ENCODE assay signal across 8 cellular contexts in genomic region chr4:120923201-120923522, GRCh38. TPM values are rescaled to one million over a fixed set of nuclear protein-coding genes. Genes with fewer than 3 reads are reported as not detected.
A peak's percentile ranks its signal among the peaks of the same experiment; 100 is the strongest.
DNase-seq lines count a peak whose midpoint lies in the region; ATAC-seq and TF ChIP-seq lines count a peak whose summit lies in the region.

No MANE protein-coding gene starts in this region.

- peak overlapping the region; percentile 72 for H3K4me2 ChIP-seq in SK-N-SH

- peaks cover 22% of the 10 kb centered on the region for H3F3A ChIP-seq in SK-N-SH (replicated peaks; ENCODE audit: insufficient read depth)

- no peaks in the 10 kb centered on the region; the same call in 1 of the 2 replicates for H3K79me2 ChIP-seq in SK-N-SH (ENCODE audit: insufficient read depth)

- H3K27me3 ChIP-seq in SK-N-SH (ENCODE audit: insufficient read depth): no peaks in the 10 kb centered on the region
- no peaks in the 10 kb centered on the region for H3K27me3 ChIP-seq in kidney epithelial cell (ENCODE audit: control insufficient read depth, insufficient read depth, low read length)
- H3K27me3 ChIP-seq in stomach smooth muscle (ENCODE audit: control insufficient read depth in 1 of 2, insufficient read depth in 2 of 2, low read length in 2 of 2): no peaks in the 10 kb centered on the region

- H3K27ac ChIP-seq in SK-N-SH (ENCODE audit: low read depth in 2 of 2, low read length in 1 of 2) (peak overlapping the region; percentile 61 to 93; a peak in 3 of 4 replicates), stomach smooth muscle (ENCODE audit: low read length) (peak overlapping the region; percentile 78)

- no peak for ATAC-seq in SK-N-SH treated with all-trans-retinoic acid at 6 μM for 48 hours

- H3K4me3 ChIP-seq in SK-N-SH (ENCODE audit: low read depth in 2 of 2, low read length in 1 of 2) (peak overlapping the region; percentile 75 to 83), astrocyte of the spinal cord (ENCODE audit: low read depth, low read length) (peak overlapping the region; percentile 63), kidney epithelial cell (ENCODE audit: low read depth, low read length) (peak overlapping the region; percentile 79), stomach smooth muscle (ENCODE audit: low read length in 2 of 2) (peak overlapping the region; percentile 85 to 86)

- peak overlapping the region; percentile 93 for H2AFZ ChIP-seq in SK-N-SH (ENCODE audit: low read depth)

- TF ChIP-seq CTCF in SK-N-SH (IDR thresholded peaks at IDR 0.05) (no peak), astrocyte of the spinal cord (IDR thresholded peaks at IDR 0.05; ENCODE audit: low read depth, low read length) (no peak), kidney epithelial cell (IDR thresholded peaks at IDR 0.05; ENCODE audit: insufficient read depth, low read length, poor library complexity, severe bottlenecking) (no peak)

- no peaks in the 10 kb centered on the region for H3K9me2 ChIP-seq in SK-N-SH

- peak overlapping the region; percentile 67 for H3K9ac ChIP-seq in SK-N-SH
- peak overlapping the region; percentile 81 to 87 for H3K9ac ChIP-seq in stomach smooth muscle (ENCODE audit: low read length in 2 of 2)

- CTCF ChIA-PET in SK-N-SH (lab: Yijun Ruan, JAX): interaction anchor here (0.7 to 1.0 kb wide), 4 partner anchors 79 to 205 kb away, joined by 3 to 4 read pairs (median 4); no protein-coding TSS in a partner anchor

- no peak for TF ChIP-seq RAD21 in SK-N-SH (IDR thresholded peaks at IDR 0.05; ENCODE audit: low read length)

- no peaks in the 10 kb centered on the region for H3K9me3 ChIP-seq in SK-N-SH
- H3K9me3 ChIP-seq in stomach smooth muscle (ENCODE audit: control insufficient read depth in 2 of 2, low read length in 2 of 2): no peaks in the 10 kb centered on the region

- POLR2A ChIA-PET in SK-N-SH (lab: Yijun Ruan, JAX): no interaction called here

- H4K20me1 ChIP-seq in SK-N-SH (ENCODE audit: insufficient read depth): no peaks in the 10 kb centered on the region

- DNase-seq in SK-N-SH (no peak), astrocyte of the spinal cord (ENCODE audit: low read depth, low spot score) (no peak), kidney epithelial cell (ENCODE audit: low read depth) (no peak), dedifferentiated amniotic fluid mesenchymal stem cell (ENCODE audit: extremely low spot score) (no peak), amygdala (lab: John Stamatoyannopoulos, UW) (no peak)
- DNase-seq in activated effector memory CD4-positive, alpha-beta T cell treated with Interleukin-2 at 50 U/mL for 16 hours: no peak

- in situ Hi-C loops in astrocyte of the spinal cord (cut with HindIII; ENCODE audit: low sequenced_read_pairs): no loop called here

- 78% methylated on average over 12 of the region's 12 CpGs for WGBS in SK-N-SH (ENCODE audit: low lambda C conversion rate)

- H3K36me3 ChIP-seq in SK-N-SH (replicated peaks in 1 of 2; ENCODE audit: control insufficient read depth in 1 of 2, insufficient read depth in 2 of 2, low read length in 1 of 2) (no peaks in the 10 kb centered on the region), kidney epithelial cell (ENCODE audit: control insufficient read depth, insufficient read depth, low read length) (no peaks in the 10 kb centered on the region), stomach smooth muscle (ENCODE audit: control insufficient read depth in 2 of 2, insufficient read depth in 2 of 2, low read length in 2 of 2) (no peaks in the 10 kb centered on the region)

- no peak for TF ChIP-seq EP300 in SK-N-SH (IDR thresholded peaks at IDR 0.05; ENCODE audit: borderline replicate concordance in 1 of 2, low read depth in 1 of 2, low read length in 1 of 2)

- peaks cover 0 to 19% of the 10 kb centered on the region in 2 experiments; a peak in 2 of 4 replicates for H3K4me1 ChIP-seq in SK-N-SH (ENCODE audit: control insufficient read depth in 1 of 2, insufficient read depth in 2 of 2, low read depth in 1 of 2, low read length in 1 of 2)
- peaks cover 13% of the 10 kb centered on the region for H3K4me1 ChIP-seq in stomach smooth muscle (ENCODE audit: control insufficient read depth, insufficient read depth, low read length)

TF ChIP-seq in SK-N-SH, 30 proteins besides CTCF, POLR2A, EP300 and RAD21:
- TF ChIP-seq MXI1 (IDR thresholded peaks at IDR 0.05; ENCODE audit: low read depth, low read length): no peak
- no peak for TF ChIP-seq FOXJ3 (CRISPR knock-in tag; IDR thresholded peaks at IDR 0.05)
- TF ChIP-seq GABPA (IDR thresholded peaks at IDR 0.05; ENCODE audit: low read depth): no peak
- no peak for TF ChIP-seq EZH2phosphoT487 (IDR thresholded peaks at IDR 0.05; ENCODE audit: borderline replicate concordance, low read depth)
- TF ChIP-seq, protein P1, sequence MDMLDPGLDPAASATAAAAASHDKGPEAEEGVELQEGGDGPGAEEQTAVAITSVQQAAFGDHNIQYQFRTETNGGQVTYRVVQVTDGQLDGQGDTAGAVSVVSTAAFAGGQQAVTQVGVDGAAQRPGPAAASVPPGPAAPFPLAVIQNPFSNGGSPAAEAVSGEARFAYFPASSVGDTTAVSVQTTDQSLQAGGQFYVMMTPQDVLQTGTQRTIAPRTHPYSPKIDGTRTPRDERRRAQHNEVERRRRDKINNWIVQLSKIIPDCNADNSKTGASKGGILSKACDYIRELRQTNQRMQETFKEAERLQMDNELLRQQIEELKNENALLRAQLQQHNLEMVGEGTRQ (IDR thresholded peaks at IDR 0.05; ENCODE audit: borderline replicate concordance, low read depth, low read length): no peak
- no peak for TF ChIP-seq JUND (IDR thresholded peaks at IDR 0.05)
- TF ChIP-seq CHD2 (IDR thresholded peaks at IDR 0.05; ENCODE audit: low read length, partially characterized antibody): no peak
- TF ChIP-seq, protein P2, sequence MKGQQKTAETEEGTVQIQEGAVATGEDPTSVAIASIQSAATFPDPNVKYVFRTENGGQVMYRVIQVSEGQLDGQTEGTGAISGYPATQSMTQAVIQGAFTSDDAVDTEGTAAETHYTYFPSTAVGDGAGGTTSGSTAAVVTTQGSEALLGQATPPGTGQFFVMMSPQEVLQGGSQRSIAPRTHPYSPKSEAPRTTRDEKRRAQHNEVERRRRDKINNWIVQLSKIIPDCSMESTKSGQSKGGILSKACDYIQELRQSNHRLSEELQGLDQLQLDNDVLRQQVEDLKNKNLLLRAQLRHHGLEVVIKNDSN (IDR thresholded peaks at IDR 0.05; ENCODE audit: borderline replicate concordance, low read depth): no peak
- TF ChIP-seq TAF1 (IDR thresholded peaks at IDR 0.05; ENCODE audit: borderline replicate concordance, low read depth, low read length): no peak
- TF ChIP-seq, protein P3, sequence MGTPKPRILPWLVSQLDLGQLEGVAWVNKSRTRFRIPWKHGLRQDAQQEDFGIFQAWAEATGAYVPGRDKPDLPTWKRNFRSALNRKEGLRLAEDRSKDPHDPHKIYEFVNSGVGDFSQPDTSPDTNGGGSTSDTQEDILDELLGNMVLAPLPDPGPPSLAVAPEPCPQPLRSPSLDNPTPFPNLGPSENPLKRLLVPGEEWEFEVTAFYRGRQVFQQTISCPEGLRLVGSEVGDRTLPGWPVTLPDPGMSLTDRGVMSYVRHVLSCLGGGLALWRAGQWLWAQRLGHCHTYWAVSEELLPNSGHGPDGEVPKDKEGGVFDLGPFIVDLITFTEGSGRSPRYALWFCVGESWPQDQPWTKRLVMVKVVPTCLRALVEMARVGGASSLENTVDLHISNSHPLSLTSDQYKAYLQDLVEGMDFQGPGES (IDR thresholded peaks at IDR 0.05; ENCODE audit: low read depth, low read length): no peak

TF ChIP-seq in SK-N-SH treated with all-trans-retinoic acid at 6 μM for 48 hours, 23 proteins besides CTCF, POLR2A, EP300 and RAD21:
- no peak for TF ChIP-seq CSDC2 (CRISPR knock-in tag; IDR thresholded peaks at IDR 0.05)
- TF ChIP-seq ESRRG (CRISPR knock-in tag; IDR thresholded peaks at IDR 0.05): no peak

RNA-seq across cellular contexts. Expression of gene PRDM5, which starts 0.6 kb away (rescaled TPM):
- 3.8 and 5.4 TPM in 2 replicates for polyA plus RNA-seq in SK-N-SH (2012; rRNA removed)
- 3.9 and 4.2 TPM in 2 replicates for polyA plus RNA-seq in SK-N-SH (2012; cell fraction: cytosol; rRNA removed)
- 6.0 and 11.5 TPM in 2 replicates for polyA plus RNA-seq in SK-N-SH (2012; cell fraction: nucleus; rRNA removed)
- 7.1 and 7.3 TPM in 2 replicates for total RNA-seq in kidney epithelial cell
